In genomic region chr11:67605231-67606011, GRCh38 we compare ENCODE assay signal across 12 cellular contexts. TPM values are rescaled to one million over a fixed set of nuclear protein-coding genes. Genes with fewer than 3 reads are reported as not detected.
DNase-seq lines count a peak whose midpoint lies in the region; ATAC-seq and TF ChIP-seq lines count a peak whose summit lies in the region.
"Had no signal": no experiment of that assay in that cellular context is flagged by ENCODE, and none has a peak within 500 bp of the region (broad histone marks: within the 10 kb centered on the region; RNA-seq: fewer than 3 reads in every experiment).

No MANE protein-coding gene starts in this region.

- intact Hi-C loops in colonic mucosa (cut with DNase I): no loop called here

- H3K36me3 ChIP-seq in CD4-positive, CD25-positive, alpha-beta regulatory T cell (ENCODE audit: control insufficient read depth, insufficient read depth, low read length): peaks cover 13% of the 10 kb centered on the region
- H3K36me3 ChIP-seq in colonic mucosa: peaks cover 12% of the 10 kb centered on the region

- peaks cover 14% of the 10 kb centered on the region for H3K36me3 Mint-ChIP-seq in CD4-positive, CD25-positive, alpha-beta regulatory T cell
- peaks cover 4% of the 10 kb centered on the region for H3K36me3 Mint-ChIP-seq in IgD-negative memory B cell
- H3K36me3 Mint-ChIP-seq in activated naive CD8-positive, alpha-beta T cell treated with anti-CD3 and anti-CD28 coated beads, Interleukin-2, amount 50 U/mL, for 24 hours (ENCODE audit: low read depth): peaks cover 17% of the 10 kb centered on the region
- H3K36me3 Mint-ChIP-seq in naive B cell: peaks cover 0 to 9% of the 10 kb centered on the region in 2 donors

- no peak for ATAC-seq in CD4-positive, CD25-positive, alpha-beta regulatory T cell (ENCODE audit: low read depth in 2 of 2)
- ATAC-seq in activated naive CD8-positive, alpha-beta T cell treated with anti-CD3 and anti-CD28 coated beads, Interleukin-2, amount 50 U/mL, for 24 hours: no peak
- no peak for ATAC-seq in naive B cell (ENCODE audit: low read depth in 2 of 2)

- H3K27ac Mint-ChIP-seq in CD4-positive, CD25-positive, alpha-beta regulatory T cell: peak overlapping the region; percentile 31 to 92 (median 32)
- peak overlapping the region in 1 of 3 donors; percentile 43 for H3K27ac Mint-ChIP-seq in IgD-negative memory B cell
- H3K27ac Mint-ChIP-seq in activated naive CD8-positive, alpha-beta T cell treated with anti-CD3 and anti-CD28 coated beads, Interleukin-2, amount 50 U/mL, for 24 hours: peak overlapping the region; percentile 77
- peak overlapping the region in 3 of 6 donors; percentile 74 to 84 (median 80) for H3K27ac Mint-ChIP-seq in naive B cell

- no peak overlapping the region for H3K9ac ChIP-seq in colonic mucosa (ENCODE audit: low read depth in 2 of 2, low read length in 2 of 2)

- no peak for DNase-seq in CD4-positive, CD25-positive, alpha-beta regulatory T cell
- no peak for DNase-seq in activated naive CD8-positive, alpha-beta T cell treated with anti-CD3 and anti-CD28 coated beads, Interleukin-2, amount 50 U/mL, for 24 hours
- DNase-seq in naive B cell: no peak
- no peak for DNase-seq in DMS53 treated with DMSO at 0.1 percent for 48 hours (lab: John Stamatoyannopoulos, UW; ENCODE audit: unreplicated experiment)
- no peak for DNase-seq in colonic mucosa
- DNase-seq in cerebellar cortex (ENCODE audit: low spot score): no peak
- no peak for DNase-seq in caudate nucleus (lab: John Stamatoyannopoulos, UW)
- DNase-seq: DMS53; NCI-H187 treated with DMSO at 0.1 percent for 48 hours; stimulated activated CD4-positive, alpha-beta T cell treated with anti-CD3 and anti-CD28 coated beads, Interleukin-2, amount 100 ng/mL, for 24 hours had no signal

- H3K9me3 Mint-ChIP-seq in CD4-positive, CD25-positive, alpha-beta regulatory T cell: peaks cover 0 to 2% (median 0%) of the 10 kb centered on the region in 7 donors
- no peaks in the 10 kb centered on the region for H3K9me3 Mint-ChIP-seq in IgD-negative memory B cell
- no peaks in the 10 kb centered on the region for H3K9me3 Mint-ChIP-seq in activated naive CD8-positive, alpha-beta T cell treated with anti-CD3 and anti-CD28 coated beads, Interleukin-2, amount 50 U/mL, for 24 hours
- H3K9me3 Mint-ChIP-seq in naive B cell: no peaks in the 10 kb centered on the region

- H3K9me3 ChIP-seq in CD4-positive, CD25-positive, alpha-beta regulatory T cell (ENCODE audit: control insufficient read depth in 2 of 2, low read length in 2 of 2): no peaks in the 10 kb centered on the region
- no peaks in the 10 kb centered on the region for H3K9me3 ChIP-seq in colonic mucosa
- H3K9me3 ChIP-seq: adrenal gland had no signal

- no peak overlapping the region for H3K4me3 ChIP-seq in CD4-positive, CD25-positive, alpha-beta regulatory T cell (ENCODE audit: low read depth, low read length)
- no peak overlapping the region for H3K4me3 ChIP-seq in colonic mucosa

- H3K4me1 ChIP-seq in CD4-positive, CD25-positive, alpha-beta regulatory T cell (ENCODE audit: control insufficient read depth, insufficient read depth, low read length, poor library complexity, severe bottlenecking): peaks cover 21% of the 10 kb centered on the region
- H3K4me1 ChIP-seq in colonic mucosa: peaks cover 11% of the 10 kb centered on the region

- H3K27me3 Mint-ChIP-seq in CD4-positive, CD25-positive, alpha-beta regulatory T cell: peaks cover 25% of the 10 kb centered on the region
- H3K27me3 Mint-ChIP-seq in IgD-negative memory B cell: peaks cover 16% of the 10 kb centered on the region
- peaks cover 10% of the 10 kb centered on the region for H3K27me3 Mint-ChIP-seq in activated naive CD8-positive, alpha-beta T cell treated with anti-CD3 and anti-CD28 coated beads, Interleukin-2, amount 50 U/mL, for 24 hours
- peaks cover 4 to 18% (median 10%) of the 10 kb centered on the region in 3 donors for H3K27me3 Mint-ChIP-seq in naive B cell

- H3K4me3 Mint-ChIP-seq in CD4-positive, CD25-positive, alpha-beta regulatory T cell: peak overlapping the region; percentile 29 to 89 (median 68)
- H3K4me3 Mint-ChIP-seq in IgD-negative memory B cell: peak overlapping the region; percentile 63 to 89 (median 80)
- peak overlapping the region; percentile 57 for H3K4me3 Mint-ChIP-seq in activated naive CD8-positive, alpha-beta T cell treated with anti-CD3 and anti-CD28 coated beads, Interleukin-2, amount 50 U/mL, for 24 hours
- H3K4me3 Mint-ChIP-seq in naive B cell: peak overlapping the region; percentile 48 to 89 (median 84)

- TF ChIP-seq CTCF in colonic mucosa (IDR thresholded peaks at IDR 0.05): no peak

- H3K27ac ChIP-seq in CD4-positive, CD25-positive, alpha-beta regulatory T cell (ENCODE audit: insufficient read depth, low read length, poor library complexity, severe bottlenecking): no peak overlapping the region
- no peak overlapping the region for H3K27ac ChIP-seq in colonic mucosa
- no peak overlapping the region for H3K27ac ChIP-seq in caudate nucleus (ENCODE audit: low read depth, low read length)

- H3K4me1 Mint-ChIP-seq in CD4-positive, CD25-positive, alpha-beta regulatory T cell: peaks cover 0 to 25% (median 12%) of the 10 kb centered on the region in 4 donors
- H3K4me1 Mint-ChIP-seq in IgD-negative memory B cell (peaks cover 13 to 22% (median 20%) of the 10 kb centered on the region in 3 donors), naive B cell (peaks cover 23 to 45% (median 25%) of the 10 kb centered on the region in 3 donors)
- H3K4me1 Mint-ChIP-seq in activated naive CD8-positive, alpha-beta T cell treated with anti-CD3 and anti-CD28 coated beads, Interleukin-2, amount 50 U/mL, for 24 hours: peaks cover 28% of the 10 kb centered on the region

- H3K27me3 ChIP-seq in CD4-positive, CD25-positive, alpha-beta regulatory T cell (ENCODE audit: control insufficient read depth, insufficient read depth, low read length): peaks cover 10% of the 10 kb centered on the region
- no peaks in the 10 kb centered on the region for H3K27me3 ChIP-seq in colonic mucosa
- H3K27me3 ChIP-seq: adrenal gland had no signal

RNA-seq across cellular contexts. Expression of gene NDUFV1, which starts 1.3 kb away (rescaled TPM):
- total RNA-seq in CD4-positive, CD25-positive, alpha-beta regulatory T cell: 204 TPM
- 100 to 1,000 TPM; 101 to 128 (median 113) TPM for polyA plus RNA-seq in CD4-positive, CD25-positive, alpha-beta regulatory T cell
- polyA plus RNA-seq in IgD-negative memory B cell: 121 TPM
- polyA plus RNA-seq in naive B cell (ENCODE audit: low read depth in 6 of 6): 100 to 1,000 TPM; 110 to 165 (median 124) TPM
- 100 to 1,000 TPM; 329 to 361 TPM for total RNA-seq in colonic mucosa

RNA-seq across cellular contexts. Expression of gene GSTP1, which starts 21.8 kb away (rescaled TPM):
- 55.7 TPM for total RNA-seq in CD4-positive, CD25-positive, alpha-beta regulatory T cell
- 100 to 1,000 TPM; 180 to 231 (median 219) TPM for polyA plus RNA-seq in CD4-positive, CD25-positive, alpha-beta regulatory T cell
- polyA plus RNA-seq in IgD-negative memory B cell (214 TPM), naive B cell (ENCODE audit: low read depth in 6 of 6) (100 to 1,000 TPM; 225 to 406 (median 317) TPM)
- 100 to 1,000 TPM; 543 to 842 TPM for total RNA-seq in colonic mucosa

RNA-seq across cellular contexts. Expression of gene NUDT8, which starts 24.3 kb away (rescaled TPM):
- total RNA-seq in CD4-positive, CD25-positive, alpha-beta regulatory T cell: 1.9 TPM
- 1 to 10 TPM; 1.2 to 3.7 (median 2.6) TPM for polyA plus RNA-seq in CD4-positive, CD25-positive, alpha-beta regulatory T cell
- 2.9 TPM for polyA plus RNA-seq in IgD-negative memory B cell
- polyA plus RNA-seq in naive B cell (ENCODE audit: low read depth in 6 of 6): 10 to 100 TPM in 3 of 6 donors, 1 to 10 TPM in 3; 2.9 to 15.3 (median 10.0) TPM
- total RNA-seq in colonic mucosa: 10 to 100 TPM; 35.1 to 52.5 TPM

RNA-seq across cellular contexts. Expression of gene TBX10, which starts 34.1 kb away (rescaled TPM):
- not detected for total RNA-seq in CD4-positive, CD25-positive, alpha-beta regulatory T cell
- polyA plus RNA-seq in CD4-positive, CD25-positive, alpha-beta regulatory T cell: not detected
- polyA plus RNA-seq in IgD-negative memory B cell (not detected), naive B cell (ENCODE audit: low read depth in 6 of 6) (not detected)
- total RNA-seq in colonic mucosa: 10 to 100 TPM in 1 of 2 donors, 1 to 10 TPM in 1; 7.8 to 19.3 TPM
- total RNA-seq: adrenal gland had no signal
- polyA plus RNA-seq: adrenal gland had no signal

RNA-seq across cellular contexts. Expression of gene ACY3, which starts 45.1 kb away (rescaled TPM):
- total RNA-seq in CD4-positive, CD25-positive, alpha-beta regulatory T cell: 0.57 TPM
- polyA plus RNA-seq in CD4-positive, CD25-positive, alpha-beta regulatory T cell: 1 to 10 TPM in 1 of 4 donors, under 1 TPM in 2, not detected in 1; 0.37 to 1.1 (median 0.59) TPM
- polyA plus RNA-seq in IgD-negative memory B cell (0.63 TPM), naive B cell (ENCODE audit: low read depth in 6 of 6) (1 to 10 TPM in 5 of 6 donors, under 1 TPM in 1; 0.80 to 6.6 (median 2.5) TPM)
- 10 to 100 TPM; 10.6 to 13.8 TPM for total RNA-seq in colonic mucosa
- total RNA-seq: adrenal gland had no signal
